In the genomic region with DNA sequence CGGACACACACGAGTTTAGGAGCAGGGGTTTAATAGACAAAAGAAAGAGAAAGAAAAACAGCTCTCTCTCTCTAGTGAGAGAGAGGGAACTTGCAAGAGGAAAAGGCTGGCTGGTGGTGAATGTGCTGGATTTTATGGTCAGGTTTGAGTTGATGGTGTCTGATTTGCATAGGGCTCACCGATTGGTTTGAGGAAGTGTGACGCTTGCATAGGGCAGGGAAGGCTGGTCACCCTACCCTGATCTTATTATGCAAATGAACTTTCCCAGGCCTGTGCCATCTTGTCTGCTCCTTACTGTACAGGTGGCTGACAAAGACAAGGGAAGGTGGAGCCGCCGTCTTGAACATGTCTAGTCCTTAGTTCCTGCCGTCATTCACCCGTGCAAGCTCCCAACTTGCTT, we compare ENCODE assay signal across 9 cellular contexts.
DNase-seq lines count a peak whose midpoint lies in the region; ATAC-seq, FAIRE-seq and TF ChIP-seq lines count a peak whose summit lies in the region.
"Had no signal": no experiment of that assay in that cellular context is flagged by ENCODE, and none has a peak within 500 bp of the region (broad histone marks: within the 10 kb centered on the region; RNA-seq: fewer than 3 reads in every experiment).

No MANE protein-coding gene starts in this region.

- H3K9me3 Mint-ChIP-seq in activated CD4-positive, alpha-beta T cell treated with anti-CD3 and anti-CD28 coated beads for 36 hours (ENCODE audit: low read depth): peaks cover 3% of the 10 kb centered on the region
- H3K9me3 Mint-ChIP-seq in natural killer cell treated with Interleukin-12 subunit alpha and Interleukin-12 subunit beta and Interleukin-15 and Interleukin-18, amount 100 ng/mL, for 72 hours: peaks cover 11% of the 10 kb centered on the region

- no peaks in the 10 kb centered on the region for H4K20me1 ChIP-seq in H1 (replicated peaks in 1 of 2; ENCODE audit: control insufficient read depth in 1 of 2, insufficient read depth in 2 of 2, low read length in 2 of 2)

- peak overlapping the region; percentile 74 for H2AFZ ChIP-seq in H1 (ENCODE audit: low read length)

- no peak for TF ChIP-seq RAD21 in H1 (IDR thresholded peaks at IDR 0.05 in 1 of 2, conservative IDR thresholded peaks at IDR 0.05 in 1 of 2; ENCODE audit: low read depth in 2 of 2, low read length in 2 of 2)

- no peak overlapping the region for H4K5ac ChIP-seq in H1 (ENCODE audit: insufficient read length, low read depth, low read length)

- ATAC-seq in activated CD4-positive, alpha-beta T cell treated with anti-CD3 and anti-CD28 coated beads for 36 hours: no peak
- no peak for ATAC-seq in GM21360 (IDR thresholded peaks at IDR 0.05; ENCODE audit: unreplicated experiment)
- ATAC-seq in HG02973 (IDR thresholded peaks at IDR 0.05; ENCODE audit: unreplicated experiment): no peak
- no peak for ATAC-seq in natural killer cell treated with Interleukin-12 subunit alpha and Interleukin-12 subunit beta and Interleukin-15 and Interleukin-18, amount 100 ng/mL, for 72 hours

- H3K36me3 Mint-ChIP-seq in activated CD4-positive, alpha-beta T cell treated with anti-CD3 and anti-CD28 coated beads for 36 hours (ENCODE audit: low read depth): no peaks in the 10 kb centered on the region
- no peaks in the 10 kb centered on the region for H3K36me3 Mint-ChIP-seq in natural killer cell treated with Interleukin-12 subunit alpha and Interleukin-12 subunit beta and Interleukin-15 and Interleukin-18, amount 100 ng/mL, for 72 hours

- H3K27me3 ChIP-seq in H1 (replicated peaks in 1 of 4; ENCODE audit: control insufficient read depth in 3 of 4, extremely low read depth in 1 of 4, insufficient read depth in 3 of 4, low read length in 3 of 4): no peaks in the 10 kb centered on the region
- H3K27me3 ChIP-seq: SJSA1 had no signal

- no peak overlapping the region for H3K4me3 ChIP-seq in H1 (ENCODE audit: extremely low read depth in 1 of 4, insufficient read depth in 2 of 4, low read depth in 3 of 4, low read length in 4 of 4)
- H3K4me3 ChIP-seq: SJSA1 had no signal

- no peak overlapping the region for H2BK120ac ChIP-seq in H1 (replicated peaks; ENCODE audit: low read depth, low read length)

- no peak overlapping the region for H3K27ac ChIP-seq in H1 (ENCODE audit: low read depth, low read length)
- H3K27ac ChIP-seq: SJSA1 had no signal

- H2BK5ac ChIP-seq in H1 (ENCODE audit: low read depth, low read length): no peak overlapping the region; the same call in 1 of the 2 replicates

- no peaks in the 10 kb centered on the region for H3K79me1 ChIP-seq in H1 (ENCODE audit: low read depth, low read length)

- TF ChIP-seq POLR2A in H1 (IDR thresholded peaks at IDR 0.05; ENCODE audit: control extremely low read depth in 1 of 2, low read depth in 2 of 2, low read length in 2 of 2): no peak

- no peaks in the 10 kb centered on the region for H3K9me3 ChIP-seq in H1 (ENCODE audit: insufficient read depth in 2 of 2, low read depth in 1 of 2, low read length in 1 of 2)
- H3K9me3 ChIP-seq: SJSA1 had no signal

- CTCF ChIA-PET in H1 (lab: Charles Lee; ENCODE audit: partially characterized antibody): no interaction called here
- CTCF ChIA-PET in activated CD4-positive, alpha-beta T cell treated with anti-CD3 and anti-CD28 coated beads for 36 hours (lab: Charles Lee): no interaction called here

- peak; percentile 22 for DNase-seq in LoVo (ENCODE audit: low spot score)
- peak; percentile 99 for DNase-seq in NCI-H510A treated with DMSO at 0.1 percent for 48 hours (lab: John Stamatoyannopoulos, UW)
- DNase-seq in H1 (ENCODE audit: low read depth in 1 of 2, low spot score in 2 of 2): no peak
- peak; percentile 63 for DNase-seq in renal cortical epithelial cell (ENCODE audit: low read depth)
- no peak for DNase-seq in activated CD4-positive, alpha-beta T cell treated with anti-CD3 and anti-CD28 coated beads for 36 hours
- DNase-seq in natural killer cell treated with Interleukin-12 subunit alpha and Interleukin-12 subunit beta and Interleukin-15 and Interleukin-18, amount 100 ng/mL, for 72 hours (ENCODE audit: low spot score): no peak

- H2BK12ac ChIP-seq in H1 (ENCODE audit: low read depth, low read length): 0 out of 2 replicates have a peak overlapping the region, but pooled peaks have one; percentile 2

- H3K9ac ChIP-seq in H1 (replicated peaks in 1 of 4; ENCODE audit: extremely low read depth in 1 of 4, low read depth in 3 of 4, low read length in 3 of 4): no peak overlapping the region

- no peak for FAIRE-seq in H1 (lab: Jason Lieb, UNC)

- no peaks in the 10 kb centered on the region for H3K4me1 Mint-ChIP-seq in activated CD4-positive, alpha-beta T cell treated with anti-CD3 and anti-CD28 coated beads for 36 hours
- H3K4me1 Mint-ChIP-seq in natural killer cell treated with Interleukin-12 subunit alpha and Interleukin-12 subunit beta and Interleukin-15 and Interleukin-18, amount 100 ng/mL, for 72 hours (ENCODE audit: low read depth in 2 of 2): no peaks in the 10 kb centered on the region

- H2AK5ac ChIP-seq in H1 (ENCODE audit: low read depth, low read length): no peak overlapping the region

- H3K4me3 Mint-ChIP-seq in activated CD4-positive, alpha-beta T cell treated with anti-CD3 and anti-CD28 coated beads for 36 hours: no peak overlapping the region
- H3K4me3 Mint-ChIP-seq in natural killer cell treated with Interleukin-12 subunit alpha and Interleukin-12 subunit beta and Interleukin-15 and Interleukin-18, amount 100 ng/mL, for 72 hours: no peak overlapping the region

- TF ChIP-seq CTCF in H1 (IDR thresholded peaks at IDR 0.05; ENCODE audit: control extremely low read depth in 1 of 3, insufficient read depth in 1 of 3, low read depth in 1 of 3, low read length in 3 of 3): no peak

- WGBS in H1 (ENCODE audit: extremely low coverage in 1 of 2, insufficient coverage in 1 of 2, insufficient read length in 1 of 2, insufficient replicate concordance in 2 of 2, low coverage in 1 of 2, low lambda C conversion rate in 2 of 2, missing lambda C conversion rate in 1 of 2), 2 experiments: 90% methylated on average over 8 of the region's 8 CpGs; no CpG with 5 or more reads in 1 of the 2 experiments

- H3K79me2 ChIP-seq in H1 (ENCODE audit: control insufficient read depth in 1 of 2, insufficient read depth in 2 of 2, low read length in 2 of 2): no peaks in the 10 kb centered on the region

- no peak overlapping the region for H4K91ac ChIP-seq in H1 (replicated peaks; ENCODE audit: insufficient read length, low read length)

- H3K27me3 Mint-ChIP-seq in activated CD4-positive, alpha-beta T cell treated with anti-CD3 and anti-CD28 coated beads for 36 hours: no peaks in the 10 kb centered on the region
- H3K27me3 Mint-ChIP-seq in natural killer cell treated with Interleukin-12 subunit alpha and Interleukin-12 subunit beta and Interleukin-15 and Interleukin-18, amount 100 ng/mL, for 72 hours: no peaks in the 10 kb centered on the region

- H3K36me3 ChIP-seq in H1 (ENCODE audit: control insufficient read depth in 2 of 4, insufficient read depth in 4 of 4, low read length in 3 of 4): no peaks in the 10 kb centered on the region
- H3K36me3 ChIP-seq: SJSA1 had no signal

- no peak overlapping the region for H3K14ac ChIP-seq in H1 (ENCODE audit: insufficient read length)

- TF ChIP-seq EP300 in H1 (IDR thresholded peaks at IDR 0.05; ENCODE audit: borderline replicate concordance in 1 of 2, low read depth in 2 of 2, low read length in 2 of 2): no peak

- H3K4me2 ChIP-seq in H1 (ENCODE audit: insufficient read depth in 1 of 2, low read depth in 2 of 2, low read length in 2 of 2): no peak overlapping the region

- H2BK20ac ChIP-seq in H1 (ENCODE audit: low read length): no peak overlapping the region

- intact Hi-C loops in activated CD4-positive, alpha-beta T cell treated with anti-CD3 and anti-CD28 coated beads for 36 hours (cut with DNase I, micrococcal nuclease): no loop called here

- POLR2A ChIA-PET in H1 (lab: Charles Lee; ENCODE audit: partially characterized antibody): interaction anchor here (1.0 kb wide), 1 partner anchor 10 kb away, joined by 3 read pairs; no protein-coding TSS in a partner anchor
- POLR2A ChIA-PET in activated CD4-positive, alpha-beta T cell treated with anti-CD3 and anti-CD28 coated beads for 36 hours (lab: Charles Lee): no interaction called here

- H3K27ac Mint-ChIP-seq in activated CD4-positive, alpha-beta T cell treated with anti-CD3 and anti-CD28 coated beads for 36 hours: no peak overlapping the region
- no peak overlapping the region for H3K27ac Mint-ChIP-seq in natural killer cell treated with Interleukin-12 subunit alpha and Interleukin-12 subunit beta and Interleukin-15 and Interleukin-18, amount 100 ng/mL, for 72 hours

- no peak overlapping the region for H4K8ac ChIP-seq in H1 (ENCODE audit: extremely low read depth, insufficient read depth, low read length)

- no peak overlapping the region for H3K4ac ChIP-seq in H1 (replicated peaks; ENCODE audit: insufficient read length, low read depth, low read length)

- no peaks in the 10 kb centered on the region for H3K23me2 ChIP-seq in H1 (ENCODE audit: low read depth, low read length)

- H3K18ac ChIP-seq in H1 (ENCODE audit: extremely low read depth, low read length): no peak overlapping the region

- H3K56ac ChIP-seq in H1 (replicated peaks; ENCODE audit: insufficient read length, low read depth, low read length): no peak overlapping the region

- H2BK15ac ChIP-seq in H1 (ENCODE audit: low read length): no peak overlapping the region

- no peak overlapping the region for H3K23ac ChIP-seq in H1 (ENCODE audit: insufficient read length)

- H3K4me1 ChIP-seq in H1 (replicated peaks in 1 of 4; ENCODE audit: control insufficient read depth in 3 of 4, insufficient read depth in 4 of 4, low read length in 3 of 4): peaks cover 0 to 3% (median 0%) of the 10 kb centered on the region in 4 experiments; a peak in 1 of 7 replicates
- H3K4me1 ChIP-seq: SJSA1 had no signal

TF ChIP-seq in H1, 55 proteins besides CTCF, POLR2A, EP300 and RAD21 (continues in another document):
- no peak for TF ChIP-seq RFX5 (IDR thresholded peaks at IDR 0.05; ENCODE audit: borderline replicate concordance, low read depth, low read length)
- TF ChIP-seq EZH2 (IDR thresholded peaks at IDR 0.05; ENCODE audit: low read depth, low read length, severe bottlenecking): no peak
- TF ChIP-seq GABPA (IDR thresholded peaks at IDR 0.05; ENCODE audit: borderline replicate concordance, insufficient read depth, low read length): no peak
- no peak for TF ChIP-seq RXRA (IDR thresholded peaks at IDR 0.05; ENCODE audit: insufficient read depth, low read depth, low read length)
- TF ChIP-seq TAF1 (IDR thresholded peaks at IDR 0.05; ENCODE audit: low read depth, low read length): no peak
- TF ChIP-seq POU5F1 (IDR thresholded peaks at IDR 0.05; ENCODE audit: low read depth, low read length): no peak
- TF ChIP-seq, protein P1, sequence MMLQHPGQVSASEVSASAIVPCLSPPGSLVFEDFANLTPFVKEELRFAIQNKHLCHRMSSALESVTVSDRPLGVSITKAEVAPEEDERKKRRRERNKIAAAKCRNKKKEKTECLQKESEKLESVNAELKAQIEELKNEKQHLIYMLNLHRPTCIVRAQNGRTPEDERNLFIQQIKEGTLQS (IDR thresholded peaks at IDR 0.05; ENCODE audit: insufficient read depth, low read depth, low read length): no peak
- TF ChIP-seq ASH2L (IDR thresholded peaks at IDR 0.05; ENCODE audit: low read length): no peak
- TF ChIP-seq TCF12 (IDR thresholded peaks at IDR 0.05; ENCODE audit: low read depth, low read length): no peak

Comparison
In these comparisons a context has a peak if more than half of its experiments do, and no peak if none do; other contexts are left out.
1. DNase-seq: peak in LoVo (single experiment), NCI-H510A treated with DMSO at 0.1 percent for 48 hours (single experiment) and renal cortical epithelial cell (single experiment); none in H1 (0 of 2), activated CD4-positive, alpha-beta T cell treated with anti-CD3 and anti-CD28 coated beads for 36 hours (single experiment) and natural killer cell treated with Interleukin-12 subunit alpha and Interleukin-12 subunit beta and Interleukin-15 and Interleukin-18, amount 100 ng/mL, for 72 hours (single experiment).